ENCODE assay signal across 14 cellular contexts in the genomic region with DNA sequence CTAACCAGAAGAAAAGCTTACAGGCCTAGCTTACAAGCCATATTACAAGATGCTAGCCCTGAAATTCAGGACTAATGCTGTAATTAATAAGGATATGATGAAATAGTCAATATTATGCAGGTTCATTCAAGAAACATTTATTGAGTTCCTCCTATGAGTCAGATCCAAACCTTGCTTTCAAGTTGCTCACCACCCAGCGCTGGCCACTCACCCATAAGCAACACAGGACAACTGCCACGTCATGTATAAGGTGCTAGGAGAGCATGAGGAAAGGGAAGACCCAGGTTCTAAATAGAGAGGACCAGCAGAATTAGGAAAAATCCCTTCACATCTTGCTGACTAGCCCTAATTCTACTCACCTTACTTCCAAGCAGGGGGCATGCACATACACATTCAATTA. TPM values are rescaled to one million over a fixed set of nuclear protein-coding genes. Genes with fewer than 3 reads are reported as not detected.
DNase-seq lines count a peak whose midpoint lies in the region; ATAC-seq, FAIRE-seq and TF ChIP-seq lines count a peak whose summit lies in the region.
"Had no signal": no experiment of that assay in that cellular context is flagged by ENCODE, and none has a peak within 500 bp of the region (broad histone marks: within the 10 kb centered on the region; RNA-seq: fewer than 3 reads in every experiment).

No MANE protein-coding gene starts in this region.

- no peak overlapping the region for H2AFZ ChIP-seq in GM12878 (ENCODE audit: control insufficient read depth, low read depth, low read length)
- H2AFZ ChIP-seq: parathyroid adenoma had no signal

- no peak overlapping the region for H3K27ac ChIP-seq in GM12878 (ENCODE audit: control insufficient read depth, insufficient read depth)
- H3K27ac ChIP-seq in colonic mucosa, result no peak overlapping the region
- H3K27ac ChIP-seq: cardiac muscle cell, parathyroid adenoma had no signal

- no peaks in the 10 kb centered on the region; the same call in 1 of the 2 replicates for H4K20me1 ChIP-seq in GM12878 (ENCODE audit: control insufficient read depth, insufficient read depth)

- ATAC-seq in GM12878, result 0 out of 3 replicates have a peak, but pooled peaks have one; percentile 25
- no peak for ATAC-seq in GM19324 (IDR thresholded peaks at IDR 0.05; ENCODE audit: low FRiP score, unreplicated experiment)
- ATAC-seq: effector memory CD8-positive, alpha-beta T cell had no signal

- H3K79me2 ChIP-seq in GM12878 (ENCODE audit: control insufficient read depth, insufficient read depth, low read length), result no peaks in the 10 kb centered on the region

- no peak for TF ChIP-seq RAD21 in GM12878 (IDR thresholded peaks at IDR 0.05; ENCODE audit: insufficient read depth, low read depth, low read length)

- in situ Hi-C loops in GM12878 (cut with MboI), result no loop called here

- BruUV-seq in GM12878 (replicated peaks; lab: Mats Ljungman, UMichigan), result no TSS peak

- no peak for TF ChIP-seq POLR2A in GM12878 (IDR thresholded peaks at IDR 0.05; ENCODE audit: low read depth, low read length)

- H3K9me3 ChIP-seq in GM12878 (replicated peaks; ENCODE audit: control insufficient read depth, insufficient read depth, low read length), result no peaks in the 10 kb centered on the region
- H3K9me3 ChIP-seq in colonic mucosa, result no peaks in the 10 kb centered on the region
- H3K9me3 ChIP-seq: BE2C had no signal

- SMC1A ChIA-PET in GM12878 (lab: Charles Lee; ENCODE audit: uncharacterized antibody, unreplicated experiment), result no interaction called here

- H3K27me3 ChIP-seq in GM12878 (replicated peaks in 1 of 2; ENCODE audit: control insufficient read depth in 2 of 2, insufficient read depth in 2 of 2, low read length in 1 of 2) (peaks cover 0 to 3% of the 10 kb centered on the region in 2 experiments; a peak in 2 of 4 replicates), colonic mucosa (no peaks in the 10 kb centered on the region)
- H3K27me3 ChIP-seq: BE2C, cardiac muscle cell had no signal

- H3K4me1 ChIP-seq in GM12878 (ENCODE audit: control insufficient read depth, insufficient read depth, low read length), result no peaks in the 10 kb centered on the region
- no peaks in the 10 kb centered on the region for H3K4me1 ChIP-seq in colonic mucosa

- DNase-seq in CD1c-positive myeloid dendritic cell (ENCODE audit: extremely low spot score) (peak; percentile 49), HT1080 (ENCODE audit: low read depth) (peak; percentile 88), GM12878 (ENCODE audit: low read depth, low spot score) (no peak), kidney tubule cell (ENCODE audit: low spot score) (peak; percentile 84), colonic mucosa (no peak), RPMI8226 (no peak), HUDEP-2 (lab: John Stamatoyannopoulos, UW; ENCODE audit: unreplicated experiment in 76 of 76) (no peak)
- DNase-seq: activated naive CD4-positive, alpha-beta T cell treated with anti-CD3 and anti-CD28 coated beads for 36 hours; BE2C; effector memory CD8-positive, alpha-beta T cell; stimulated activated CD4-positive, alpha-beta T cell treated with anti-CD3 and anti-CD28 coated beads, Interleukin-15, amount 100 ng/mL, for 24 hours had no signal

- RAD21 ChIA-PET in GM12878 (lab: Charles Lee; ENCODE audit: unreplicated experiment), result no interaction called here

- H3K4me2 ChIP-seq in GM12878 (ENCODE audit: control insufficient read depth, insufficient read depth), result no peak overlapping the region

- CTCF ChIA-PET in GM12878 (lab: Yijun Ruan, JAX), result no interaction called here

- H3K9ac ChIP-seq in GM12878 (ENCODE audit: control insufficient read depth, insufficient read depth, low read length) (no peak overlapping the region), colonic mucosa (ENCODE audit: low read depth in 2 of 2, low read length in 2 of 2) (no peak overlapping the region)
- H3K9ac ChIP-seq: parathyroid adenoma had no signal

- intact Hi-C loops in GM12878 (cut with micrococcal nuclease; ENCODE audit: unreplicated experiment) (no loop called here), colonic mucosa (cut with DNase I) (no loop called here)

- no peak for TF ChIP-seq EP300 in GM12878 (IDR thresholded peaks at IDR 0.05; ENCODE audit: borderline replicate concordance in 1 of 2, control insufficient read depth in 1 of 2, low read depth in 2 of 2, low read length in 2 of 2)

- H3K4me3 ChIP-seq in GM12878 (no peak overlapping the region), colonic mucosa (no peak overlapping the region)
- H3K4me3 ChIP-seq: cardiac muscle cell had no signal

- POLR2A ChIA-PET in GM12878 (lab: Charles Lee), result no interaction called here

- H3K36me3 ChIP-seq in GM12878 (ENCODE audit: control insufficient read depth in 2 of 2, insufficient read depth in 2 of 2, low read length in 1 of 2) (no peaks in the 10 kb centered on the region), colonic mucosa (no peaks in the 10 kb centered on the region)
- H3K36me3 ChIP-seq: BE2C, cardiac muscle cell had no signal

- 0% methylated on average over 2 of the region's 2 CpGs for WGBS in GM12878 (ENCODE audit: insufficient coverage, insufficient replicate concordance, low lambda C conversion rate, missing lambda C conversion rate)

- TF ChIP-seq CTCF in GM12878 (IDR thresholded peaks at IDR 0.05 in 2 of 3, conservative IDR thresholded peaks at IDR 0.05 in 1 of 3; ENCODE audit: control insufficient read depth in 2 of 3, extremely low read depth in 1 of 3, insufficient read depth in 1 of 3, low read depth in 3 of 3, low read length in 3 of 3) (no peak), colonic mucosa (IDR thresholded peaks at IDR 0.05) (no peak)

- FAIRE-seq in GM12878 (lab: Jason Lieb, UNC), result no peak

TF ChIP-seq in GM12878, 131 proteins besides CTCF, POLR2A, EP300 and RAD21 (continues in another document):
- TF ChIP-seq MXI1 (IDR thresholded peaks at IDR 0.05; ENCODE audit: low read depth, low read length) (no peak), MEF2A (IDR thresholded peaks at IDR 0.05; ENCODE audit: insufficient read depth, low read depth, low read length) (no peak), IRF5 (IDR thresholded peaks at IDR 0.05; ENCODE audit: borderline replicate concordance) (no peak), HDGF (IDR thresholded peaks at IDR 0.05) (no peak)
- TF ChIP-seq, protein P1, sequence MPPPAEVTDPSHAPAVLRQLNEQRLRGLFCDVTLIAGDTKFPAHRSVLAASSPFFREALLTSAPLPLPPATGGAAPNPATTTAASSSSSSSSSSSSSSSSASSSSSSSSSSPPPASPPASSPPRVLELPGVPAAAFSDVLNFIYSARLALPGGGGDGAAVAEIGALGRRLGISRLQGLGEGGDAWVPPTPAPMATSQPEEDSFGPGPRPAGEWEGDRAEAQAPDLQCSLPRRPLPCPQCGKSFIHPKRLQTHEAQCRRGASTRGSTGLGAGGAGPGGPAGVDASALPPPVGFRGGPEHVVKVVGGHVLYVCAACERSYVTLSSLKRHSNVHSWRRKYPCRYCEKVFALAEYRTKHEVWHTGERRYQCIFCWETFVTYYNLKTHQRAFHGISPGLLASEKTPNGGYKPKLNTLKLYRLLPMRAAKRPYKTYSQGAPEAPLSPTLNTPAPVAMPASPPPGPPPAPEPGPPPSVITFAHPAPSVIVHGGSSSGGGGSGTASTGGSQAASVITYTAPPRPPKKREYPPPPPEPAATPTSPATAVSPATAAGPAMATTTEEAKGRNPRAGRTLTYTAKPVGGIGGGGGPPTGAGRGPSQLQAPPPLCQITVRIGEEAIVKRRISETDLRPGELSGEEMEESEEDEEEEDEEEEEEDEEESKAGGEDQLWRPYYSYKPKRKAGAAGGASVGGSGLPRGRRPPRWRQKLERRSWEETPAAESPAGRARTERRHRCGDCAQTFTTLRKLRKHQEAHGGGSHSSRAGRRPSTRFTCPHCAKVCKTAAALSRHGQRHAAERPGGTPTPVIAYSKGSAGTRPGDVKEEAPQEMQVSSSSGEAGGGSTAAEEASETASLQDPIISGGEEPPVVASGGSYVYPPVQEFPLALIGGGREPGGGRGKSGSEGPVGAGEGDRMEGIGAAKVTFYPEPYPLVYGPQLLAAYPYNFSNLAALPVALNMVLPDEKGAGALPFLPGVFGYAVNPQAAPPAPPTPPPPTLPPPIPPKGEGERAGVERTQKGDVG (CRISPR knock-in tag; IDR thresholded peaks at IDR 0.05), result no peak

RNA-seq across cellular contexts. Expression of gene MAML3, which starts 23.3 kb away (rescaled TPM):
- total RNA-seq in HT1080 (2014; rRNA removed; shearing (Covaris generic)), result 8.0 and 11.4 TPM in 2 replicates
- 8.8 and 11.5 TPM in 2 replicates for polyA plus RNA-seq in HT1080 (2015; cell fraction: cytosol; rRNA removed)
- polyA plus RNA-seq in HT1080 (2015; cell fraction: nucleus; rRNA removed), result 8.5 and 8.7 TPM in 2 replicates
- 0.10 and 0.27 TPM in 2 replicates for total RNA-seq in GM12878 (2013; cell fraction: nucleolus; rRNA removed)
- total RNA-seq in GM12878 (2014; rRNA removed) (0.05 and 0.06 TPM in 2 replicates), GM12878 (2014; rRNA removed; fragmentation: Illumina TruSeq; extraction: Trizol) (0.04 and 0.05 TPM in 2 replicates), GM12878 (2021) (0.16 and 0.28 TPM in 2 replicates), colonic mucosa (10 to 100 TPM in 1 of 2 donors, 1 to 10 TPM in 1; 9.3 to 10.1 TPM)
- not detected for polyA plus RNA-seq in GM12878 (2011; ENCODE audit: low read depth)
- polyA plus RNA-seq in GM12878 (2011; rRNA removed) (0.20 and 0.53 TPM in 2 replicates), GM12878 (2014; fragmentation: Illumina TruSeq; extraction: Trizol) (0.06 TPM in 1 of 2 replicates, not detected in the other), GM12878 (2014; fragmentation: Nextera tagmentation; extraction: Ambion mirVana) (under 1 TPM in 1 of 2 experiments, not detected in 1; under 0.01 TPM), GM12878 (2014; rRNA removed) (0.03 and 0.04 TPM in 2 replicates), GM12878 (2016; fragmentation: Nextera tagmentation; extraction: Ambion mirVana) (under 1 TPM in 1 of 2 experiments, not detected in 1; 0.09 TPM)
- polyA plus RNA-seq in GM12878 (2011; cell fraction: cytosol; rRNA removed), result 0.20 and 0.24 TPM in 2 replicates
- 0.22 and 0.28 TPM in 2 replicates for polyA plus RNA-seq in GM12878 (2011; cell fraction: nucleus; rRNA removed)
- polyA plus RNA-seq in GM12878 (2012), result 0.03 TPM in 1 of 2 replicates, not detected in the other
- polyA minus RNA-seq in GM12878 (2011; rRNA and poly(A)+ RNA removed), result 0.66 and 0.77 TPM in 2 replicates
- polyA minus RNA-seq in GM12878 (2011; cell fraction: cytosol; rRNA and poly(A)+ RNA removed), result 0.27 and 0.31 TPM in 2 replicates
- polyA minus RNA-seq in GM12878 (2011; cell fraction: nucleus; rRNA and poly(A)+ RNA removed), result 1.5 and 2.0 TPM in 2 replicates

Comparison
In these comparisons a context has a peak if more than half of its experiments do, and no peak if none do; other contexts are left out.
1. DNase-seq: peak in CD1c-positive myeloid dendritic cell (single experiment), HT1080 (single experiment) and kidney tubule cell (single experiment); none in GM12878 (single experiment), colonic mucosa (single experiment), RPMI8226 (single experiment) and HUDEP-2 (0 of 76).